20 cellular contexts compared by ENCODE assay signal in genomic region chr10:52853704-52854103, GRCh38.
DNase-seq lines count a peak whose midpoint lies in the region; ATAC-seq and TF ChIP-seq lines count a peak whose summit lies in the region.
"Had no signal": no experiment of that assay in that cellular context is flagged by ENCODE, and none has a peak within 500 bp of the region (broad histone marks: within the 10 kb centered on the region; RNA-seq: fewer than 3 reads in every experiment).

No MANE protein-coding gene starts in this region.

- H4K20me1 ChIP-seq in osteoblast (ENCODE audit: insufficient read depth, low read length) = no peaks in the 10 kb centered on the region

- H3K36me3 ChIP-seq in osteoblast (ENCODE audit: insufficient read depth, low read length) = no peaks in the 10 kb centered on the region

- H3K79me2 ChIP-seq in osteoblast (ENCODE audit: insufficient read depth, low read length) = no peaks in the 10 kb centered on the region

- H3K4me3 ChIP-seq in osteoblast (ENCODE audit: insufficient read depth, low read length) = no peak overlapping the region

- ATAC-seq in GM18499 (IDR thresholded peaks at IDR 0.05; ENCODE audit: insufficient read depth, unreplicated experiment) (peak; percentile 76), GM19372 (IDR thresholded peaks at IDR 0.05; ENCODE audit: low read depth, unreplicated experiment) (peak; percentile 69), HG02588 (IDR thresholded peaks at IDR 0.05; ENCODE audit: unreplicated experiment) (peak; percentile 82), HG03196 (IDR thresholded peaks at IDR 0.05; ENCODE audit: unreplicated experiment) (peak; percentile 80)
- ATAC-seq: activated CD4-positive, alpha-beta T cell treated with anti-CD3 and anti-CD28 coated beads for 36 hours; stimulated activated naive B cell treated with anti-CD40 and anti-IgM and Interleukin-4, amounts not matched to agents 10 μg/mL and 1 μg/mL and 100 μg/mL, for 72 hours had no signal

- DNase-seq in activated CD4-positive, alpha-beta T cell treated with anti-CD3 and anti-CD28 coated beads for 48 hours = no peak
- no peak for DNase-seq in ACHN
- no peak for DNase-seq in NCI-H2081 treated with DMSO at 0.1 percent for 48 hours (lab: John Stamatoyannopoulos, UW)
- no peak for DNase-seq in osteoblast (ENCODE audit: insufficient read length, low spot score, missing footprints)
- DNase-seq: activated CD4-positive, alpha-beta T cell treated with anti-CD3 and anti-CD28 coated beads for 36 hours; amygdala; caudate nucleus; effector CD8-positive, alpha-beta T cell; head of caudate nucleus; KBM-7; MV-4-11; NCI-H2081; NCI-H69; stimulated activated CD4-positive, alpha-beta T cell treated with anti-CD3 and anti-CD28 coated beads, Interleukin-15, amount 100 ng/mL, for 24 hours; stimulated activated naive B cell treated with anti-CD40 and anti-IgM and Interleukin-4, amounts not matched to agents 10 μg/mL and 1 μg/mL and 100 μg/mL, for 72 hours had no signal

- no peak overlapping the region for H2AFZ ChIP-seq in osteoblast (ENCODE audit: low read length)

- H3K27me3 ChIP-seq in osteoblast (ENCODE audit: insufficient read depth, low read length) = no peaks in the 10 kb centered on the region

- no peak for TF ChIP-seq CTCF in osteoblast (IDR thresholded peaks at IDR 0.05; ENCODE audit: extremely low read depth, low read depth, low read length)

- H3K27ac ChIP-seq in osteoblast (ENCODE audit: low read depth, low read length) = no peak overlapping the region
- H3K27ac ChIP-seq: C4-2B had no signal

- no peaks in the 10 kb centered on the region for H3K9me3 ChIP-seq in osteoblast (ENCODE audit: low read depth, low read length)

- H3K4me2 ChIP-seq in osteoblast (ENCODE audit: insufficient read depth, low read length) = no peak overlapping the region

- no peaks in the 10 kb centered on the region for H3K4me1 ChIP-seq in osteoblast (ENCODE audit: insufficient read depth, low read length)

- in situ Hi-C loops in ACHN (cut with HindIII; ENCODE audit: low pct_ligation_motif_present, low pct_unique_long_range_greater_than_20kb, low sequenced_read_pairs) = no loop called here
